In the genomic region with DNA sequence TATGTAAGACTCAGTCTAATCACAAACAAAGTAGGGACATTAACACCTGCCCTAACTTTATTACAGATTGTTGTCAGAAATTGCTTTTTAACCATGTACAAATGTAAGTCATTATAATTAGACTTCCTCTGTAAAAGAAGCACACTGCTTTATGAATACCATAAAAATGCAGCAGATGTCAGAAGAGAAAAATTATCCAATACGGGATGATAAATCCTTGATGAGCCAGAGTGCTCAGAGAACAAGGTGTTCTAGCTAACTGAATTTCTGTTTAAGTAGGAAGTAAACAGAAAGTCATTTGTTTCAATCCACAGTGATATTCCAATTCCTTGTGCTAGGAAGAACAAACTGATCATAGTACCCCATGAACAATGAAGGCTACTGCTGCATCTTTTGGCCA, we compare ENCODE assay signal across 34 cellular contexts. TPM values are rescaled to one million over a fixed set of nuclear protein-coding genes. Genes with fewer than 3 reads are reported as not detected.
"Had no signal": no experiment of that assay in that cellular context is flagged by ENCODE, and none has a peak within 500 bp of the region (broad histone marks: within the 10 kb centered on the region; RNA-seq: fewer than 3 reads in every experiment).

No MANE protein-coding gene starts in this region.

- DNase-seq: activated CD4-positive, alpha-beta memory T cell treated with anti-CD3 and anti-CD28 coated beads for 36 hours; activated CD4-positive, alpha-beta T cell treated with anti-CD3 and anti-CD28 coated beads for 36 hours; activated CD4-positive, alpha-beta T cell treated with anti-CD3 and anti-CD28 coated beads, Interleukin-2, amount 10 ng/mL, durations not matched to agents 24 days and 14 days; activated CD4-positive, CD25-positive, alpha-beta regulatory T cell; activated CD4-positive, CD25-positive, alpha-beta regulatory T cell treated with anti-CD3 and anti-CD28 coated beads, Interleukin-2, amount 50 U/mL, for 72 hours; activated CD8-positive, alpha-beta memory T cell treated with anti-CD3 and anti-CD28 coated beads, Interleukin-2, amount 10 ng/mL, durations not matched to agents 7 days and 5 days; activated CD8-positive, alpha-beta memory T cell treated with anti-CD3 and anti-CD28 coated beads, Interleukin-2, amount 50 U/mL, for 4 hours; activated CD8-positive, alpha-beta T cell treated with anti-CD3 and anti-CD28 coated beads, Interleukin-2, amount 10 ng/mL, durations not matched to agents 7 days and 5 days; activated effector memory CD4-positive, alpha-beta T cell treated with anti-CD3 and anti-CD28 coated beads, Interleukin-2, amount 50 U/mL, for 16 hours; activated naive CD4-positive, alpha-beta T cell treated with anti-CD3 and anti-CD28 coated beads for 36 hours; activated naive CD8-positive, alpha-beta T cell treated with anti-CD3 and anti-CD28 coated beads for 36 hours; activated naive CD8-positive, alpha-beta T cell treated with anti-CD3 and anti-CD28 coated beads, Interleukin-2, amount 50 U/mL, for 24 hours; activated T-cell treated with anti-CD3 and anti-CD28 coated beads, Interleukin-2, amount 50 U/mL, for 1 hour; activated T-cell treated with anti-CD3 and anti-CD28 coated beads, Interleukin-2, amount 50 U/mL, for 48 hours; adrenal gland; brain microvascular endothelial cell; caudate nucleus; cerebellar nuclear complex; colonic mucosa; effector CD8-positive, alpha-beta T cell; esophagus squamous epithelium; foreskin fibroblast; head of caudate nucleus; T-helper 2 cell had no signal

- H3K27me3 Mint-ChIP-seq: activated CD8-positive, alpha-beta memory T cell treated with anti-CD3 and anti-CD28 coated beads, Interleukin-2, amount 10 ng/mL, durations not matched to agents 7 days and 5 days; activated naive CD8-positive, alpha-beta T cell treated with anti-CD3 and anti-CD28 coated beads for 36 hours had no signal

- H3K4me3 ChIP-seq: adrenal gland, ascending aorta, colonic mucosa, esophagus squamous epithelium had no signal

- H3K36me3 ChIP-seq: adrenal gland, ascending aorta, brain microvascular endothelial cell, colonic mucosa, esophagus squamous epithelium had no signal

- H3K9me3 ChIP-seq: adrenal gland, ascending aorta, colonic mucosa, esophagus squamous epithelium had no signal

- H3K4me1 Mint-ChIP-seq: activated CD4-positive, alpha-beta T cell treated with anti-CD3 and anti-CD28 coated beads for 36 hours; activated CD4-positive, alpha-beta T cell treated with anti-CD3 and anti-CD28 coated beads, Interleukin-2, amount 10 ng/mL, durations not matched to agents 24 days and 14 days; activated CD8-positive, alpha-beta memory T cell treated with anti-CD3 and anti-CD28 coated beads, Interleukin-2, amount 10 ng/mL, durations not matched to agents 7 days and 5 days; activated naive CD4-positive, alpha-beta T cell treated with anti-CD3 and anti-CD28 coated beads, Interleukin-2, amount 50 U/mL, for 24 hours; activated naive CD8-positive, alpha-beta T cell treated with anti-CD3 and anti-CD28 coated beads for 36 hours; activated naive CD8-positive, alpha-beta T cell treated with anti-CD3 and anti-CD28 coated beads, Interleukin-2, amount 50 U/mL, for 24 hours had no signal

- H3K4me3 Mint-ChIP-seq: activated CD4-positive, alpha-beta memory T cell treated with anti-CD3 and anti-CD28 coated beads for 36 hours; activated CD4-positive, alpha-beta T cell treated with anti-CD3 and anti-CD28 coated beads for 36 hours; activated CD4-positive, alpha-beta T cell treated with anti-CD3 and anti-CD28 coated beads, Interleukin-2, amount 10 ng/mL, durations not matched to agents 24 days and 14 days; activated CD8-positive, alpha-beta memory T cell treated with anti-CD3 and anti-CD28 coated beads, Interleukin-2, amount 10 ng/mL, durations not matched to agents 7 days and 5 days; activated CD8-positive, alpha-beta T cell treated with anti-CD3 and anti-CD28 coated beads, Interleukin-2, amount 10 ng/mL, durations not matched to agents 7 days and 5 days; activated naive CD4-positive, alpha-beta T cell treated with anti-CD3 and anti-CD28 coated beads for 36 hours; activated naive CD4-positive, alpha-beta T cell treated with anti-CD3 and anti-CD28 coated beads, Interleukin-2, amount 50 U/mL, for 24 hours; activated naive CD8-positive, alpha-beta T cell treated with anti-CD3 and anti-CD28 coated beads for 36 hours; activated naive CD8-positive, alpha-beta T cell treated with anti-CD3 and anti-CD28 coated beads, Interleukin-2, amount 50 U/mL, for 24 hours; activated T-helper 1 cell treated with anti-CD3 and anti-CD28 coated beads, Interleukin-12 subunit alpha, Interleukin-12 subunit beta, Interleukin-2, Interleukin-4 antibody, amounts not matched to agents 30 ng/mL and 10 ng/mL and 1 ng/mL, durations not matched to agents 14 hours and 24 hours and 36 hours had no signal

- H3K27ac ChIP-seq: adrenal gland, ascending aorta, brain microvascular endothelial cell, colonic mucosa, epithelial cell of prostate, esophagus squamous epithelium had no signal

- H3K9me3 Mint-ChIP-seq: activated CD4-positive, alpha-beta memory T cell treated with anti-CD3 and anti-CD28 coated beads for 36 hours; activated naive CD4-positive, alpha-beta T cell treated with anti-CD3 and anti-CD28 coated beads for 36 hours; activated naive CD4-positive, alpha-beta T cell treated with anti-CD3 and anti-CD28 coated beads, Interleukin-2, amount 50 U/mL, for 24 hours; activated naive CD8-positive, alpha-beta T cell treated with anti-CD3 and anti-CD28 coated beads for 36 hours; activated naive CD8-positive, alpha-beta T cell treated with anti-CD3 and anti-CD28 coated beads, Interleukin-2, amount 50 U/mL, for 24 hours; activated T-helper 2 cell treated with anti-CD3 and anti-CD28 coated beads, Interferon-gamma antibody, Interleukin-2, Interleukin-4, amounts not matched to agents 10 μg/mL and 5 μg/mL and 100 μg/mL, durations not matched to agents 14 hours and 24 hours and 36 hours had no signal

- FAIRE-seq: endometrium, endothelial cell of umbilical vein, frontal cortex had no signal

- ATAC-seq: activated CD4-positive, alpha-beta T cell treated with anti-CD3 and anti-CD28 coated beads for 36 hours; activated CD8-positive, alpha-beta memory T cell treated with anti-CD3 and anti-CD28 coated beads, Interleukin-2, amount 10 ng/mL, durations not matched to agents 7 days and 5 days; activated CD8-positive, alpha-beta T cell treated with anti-CD3 and anti-CD28 coated beads, Interleukin-2, amount 10 ng/mL, durations not matched to agents 7 days and 5 days; activated naive CD8-positive, alpha-beta T cell treated with anti-CD3 and anti-CD28 coated beads, Interleukin-2, amount 50 U/mL, for 24 hours had no signal

- H3K4me1 ChIP-seq: adrenal gland, colonic mucosa, esophagus squamous epithelium had no signal

- H3K27me3 ChIP-seq: adrenal gland, ascending aorta, brain microvascular endothelial cell, colonic mucosa, esophagus squamous epithelium had no signal

- H3K27ac Mint-ChIP-seq: activated CD4-positive, alpha-beta memory T cell treated with anti-CD3 and anti-CD28 coated beads for 36 hours; activated CD4-positive, alpha-beta T cell treated with anti-CD3 and anti-CD28 coated beads for 36 hours; activated CD4-positive, alpha-beta T cell treated with anti-CD3 and anti-CD28 coated beads, Interleukin-2, amount 10 ng/mL, durations not matched to agents 24 days and 14 days; activated CD8-positive, alpha-beta memory T cell treated with anti-CD3 and anti-CD28 coated beads, Interleukin-2, amount 10 ng/mL, durations not matched to agents 7 days and 5 days; activated CD8-positive, alpha-beta T cell treated with anti-CD3 and anti-CD28 coated beads, Interleukin-2, amount 10 ng/mL, durations not matched to agents 7 days and 5 days; activated naive CD4-positive, alpha-beta T cell treated with anti-CD3 and anti-CD28 coated beads for 36 hours; activated naive CD4-positive, alpha-beta T cell treated with anti-CD3 and anti-CD28 coated beads, Interleukin-2, amount 50 U/mL, for 24 hours; activated naive CD8-positive, alpha-beta T cell treated with anti-CD3 and anti-CD28 coated beads for 36 hours; activated naive CD8-positive, alpha-beta T cell treated with anti-CD3 and anti-CD28 coated beads, Interleukin-2, amount 50 U/mL, for 24 hours; activated T-helper 1 cell treated with anti-CD3 and anti-CD28 coated beads, Interleukin-12 subunit alpha, Interleukin-12 subunit beta, Interleukin-2, Interleukin-4 antibody, amounts not matched to agents 30 ng/mL and 10 ng/mL and 1 ng/mL, durations not matched to agents 14 hours and 24 hours and 36 hours; activated T-helper 2 cell treated with anti-CD3 and anti-CD28 coated beads, Interferon-gamma antibody, Interleukin-2, Interleukin-4, amounts not matched to agents 10 μg/mL and 5 μg/mL and 100 μg/mL, durations not matched to agents 14 hours and 24 hours and 36 hours had no signal

- H3K36me3 Mint-ChIP-seq: activated CD4-positive, alpha-beta memory T cell treated with anti-CD3 and anti-CD28 coated beads for 36 hours; activated CD8-positive, alpha-beta memory T cell treated with anti-CD3 and anti-CD28 coated beads, Interleukin-2, amount 10 ng/mL, durations not matched to agents 7 days and 5 days; activated naive CD4-positive, alpha-beta T cell treated with anti-CD3 and anti-CD28 coated beads, Interleukin-2, amount 50 U/mL, for 24 hours; activated naive CD8-positive, alpha-beta T cell treated with anti-CD3 and anti-CD28 coated beads for 36 hours had no signal

RNA-seq across cellular contexts. Expression of a gene that starts 54.6 kb away (rescaled TPM):
- total RNA-seq: activated CD4-positive, alpha-beta memory T cell treated with anti-CD3 and anti-CD28 coated beads for 36 hours; activated CD4-positive, alpha-beta T cell treated with anti-CD3 and anti-CD28 coated beads for 36 hours; activated CD4-positive, alpha-beta T cell treated with anti-CD3 and anti-CD28 coated beads, Interleukin-2, amount 10 ng/mL, durations not matched to agents 24 days and 14 days; activated CD8-positive, alpha-beta memory T cell treated with anti-CD3 and anti-CD28 coated beads for 36 hours; activated CD8-positive, alpha-beta memory T cell treated with anti-CD3 and anti-CD28 coated beads, Interleukin-2, amount 10 ng/mL, durations not matched to agents 7 days and 5 days; activated CD8-positive, alpha-beta T cell treated with anti-CD3 and anti-CD28 coated beads, Interleukin-2, amount 10 ng/mL, durations not matched to agents 7 days and 5 days; activated naive CD4-positive, alpha-beta T cell treated with anti-CD3 and anti-CD28 coated beads for 36 hours; activated naive CD8-positive, alpha-beta T cell treated with anti-CD3 and anti-CD28 coated beads for 36 hours; activated T-helper 1 cell treated with anti-CD3 and anti-CD28 coated beads, Interleukin-12 subunit alpha, Interleukin-12 subunit beta, Interleukin-2, Interleukin-4 antibody, amounts not matched to agents 30 ng/mL and 10 ng/mL and 1 ng/mL, durations not matched to agents 14 hours and 24 hours and 36 hours; activated T-helper 2 cell treated with anti-CD3 and anti-CD28 coated beads, Interferon-gamma antibody, Interleukin-2, Interleukin-4, amounts not matched to agents 10 μg/mL and 5 μg/mL and 100 μg/mL, durations not matched to agents 14 hours and 24 hours and 36 hours; ascending aorta; T-helper 1 cell treated with Interleukin-12 subunit alpha and Interleukin-12 subunit beta and Interleukin-4 antibody, amounts not matched to agents 30 ng/mL and 1 ng/mL, for 36 hours had no signal
